Comparison of ENCODE assay signal across 19 cellular contexts in genomic region chr15:39926526-39926925, GRCh38.
"Had no signal": no experiment of that assay in that cellular context is flagged by ENCODE, and none has a peak within 500 bp of the region (broad histone marks: within the 10 kb centered on the region; RNA-seq: fewer than 3 reads in every experiment).

No MANE protein-coding gene starts in this region.

- H3K4me3 ChIP-seq: MG63, Peyer's patch, SJCRH30 had no signal

- H3K27ac ChIP-seq: Peyer's patch, SJCRH30 had no signal

- DNase-seq: Karpas-422, KG1, MG63, NCI-H1092, NCI-H1105 treated with DMSO at 0.1 percent for 48 hours, NCI-H1417 treated with DMSO at 0.1 percent for 48 hours, NCI-H146, NCI-H1694 treated with DMSO at 0.1 percent for 48 hours, NCI-H2029, NCI-H2227 treated with DMSO at 0.1 percent for 48 hours, NCI-H524, NCI-H526 treated with DMSO at 0.1 percent for 48 hours, NCI-H748 treated with DMSO at 0.1 percent for 48 hours, PC-3, Peyer's patch, SHP77 treated with DMSO at 0.1 percent for 48 hours, SJCRH30 had no signal

- ATAC-seq: PC-3, Right ventricle myocardium inferior, SK-N-SH treated with all-trans-retinoic acid at 6 μM for 48 hours had no signal

- H3K36me3 ChIP-seq: MG63, Peyer's patch, SJCRH30 had no signal

- H3K4me1 ChIP-seq: Peyer's patch had no signal

- H3K27me3 ChIP-seq: MG63, Peyer's patch, SJCRH30 had no signal

- H3K9me3 ChIP-seq: MG63, Peyer's patch, SJCRH30 had no signal
